Comparison of ENCODE assay signal across 6 cellular contexts in genomic region chr13:48058536-48058935, GRCh38. TPM values are rescaled to one million over a fixed set of nuclear protein-coding genes. Genes with fewer than 3 reads are reported as not detected.
DNase-seq lines count a peak whose midpoint lies in the region; ATAC-seq lines count a peak whose summit lies in the region.
"Not testable (repeated sequence)": the region's sequence is repeated elsewhere in the genome, so short reads cannot be mapped to it uniquely, and the experiment has no call there.

No MANE protein-coding gene starts in this region.

- H3K4me1 Mint-ChIP-seq in T-helper 17 cell = peaks cover 32% of the 10 kb centered on the region
- H3K4me1 Mint-ChIP-seq in activated T-cell treated with anti-CD3 and anti-CD28 coated beads, Interleukin-2, amount 50 U/mL, for 24 hours (ENCODE audit: low read depth); activated naive CD8-positive, alpha-beta T cell (ENCODE audit: low read depth); memory B cell: not testable (repeated sequence)

- not testable (repeated sequence) for H2BK12ac ChIP-seq in trophoblast cell (ENCODE audit: low read length)

- not testable (repeated sequence) for H3K4me3 ChIP-seq in trophoblast cell (ENCODE audit: low read depth, low read length)

- not testable (repeated sequence) for H2AFZ ChIP-seq in trophoblast cell (ENCODE audit: insufficient read depth, low read length, poor library complexity)

- H3K4ac ChIP-seq in trophoblast cell (ENCODE audit: low read depth, low read length) = not testable (repeated sequence)

- H3K36me3 Mint-ChIP-seq in T-helper 17 cell (ENCODE audit: low read depth); activated naive CD8-positive, alpha-beta T cell: not testable (repeated sequence)
- peaks cover 69% of the 10 kb centered on the region for H3K36me3 Mint-ChIP-seq in activated T-cell treated with anti-CD3 and anti-CD28 coated beads, Interleukin-2, amount 50 U/mL, for 24 hours (ENCODE audit: low read depth)
- peaks cover 31% of the 10 kb centered on the region for H3K36me3 Mint-ChIP-seq in memory B cell

- not testable (repeated sequence) for H2AK5ac ChIP-seq in trophoblast cell (ENCODE audit: low read length)

- H4K8ac ChIP-seq in trophoblast cell (ENCODE audit: low read depth, low read length) = not testable (repeated sequence)

- H2BK120ac ChIP-seq in trophoblast cell (ENCODE audit: insufficient read depth, low read length, poor library complexity) = not testable (repeated sequence)

- H4K91ac ChIP-seq in trophoblast cell (ENCODE audit: low read depth, low read length) = not testable (repeated sequence)

- not testable (repeated sequence) for H3K14ac ChIP-seq in trophoblast cell (ENCODE audit: low read length)

- H3K23ac ChIP-seq in trophoblast cell (ENCODE audit: low read length) = not testable (repeated sequence)

- H3K79me1 ChIP-seq in trophoblast cell (ENCODE audit: low read length) = not testable (repeated sequence)

- H4K12ac ChIP-seq in trophoblast cell (ENCODE audit: low read depth, low read length) = not testable (repeated sequence)

- ATAC-seq in T-helper 17 cell; memory B cell (ENCODE audit: low read depth): not testable (repeated sequence)

- DNase-seq in T-helper 17 cell; activated T-cell treated with anti-CD3 and anti-CD28 coated beads, Interleukin-2, amount 50 U/mL, for 24 hours; memory B cell (ENCODE audit: low spot score in 2 of 2): not testable (repeated sequence)
- DNase-seq in astrocyte of the hippocampus (ENCODE audit: low read depth, low spot score) = peak; percentile 75
- DNase-seq in trophoblast cell = peak; percentile 76 to 81

- H2BK5ac ChIP-seq in trophoblast cell (ENCODE audit: low read depth, low read length, poor library complexity) = not testable (repeated sequence)

- H3K18ac ChIP-seq in trophoblast cell (ENCODE audit: low read length) = not testable (repeated sequence)

- not testable (repeated sequence) for H3K79me2 ChIP-seq in trophoblast cell (ENCODE audit: control insufficient read depth, insufficient read depth, low read length, poor library complexity)

- not testable (repeated sequence) for H3K4me2 ChIP-seq in trophoblast cell (ENCODE audit: low read length)

- H3K27me3 Mint-ChIP-seq in T-helper 17 cell; activated T-cell treated with anti-CD3 and anti-CD28 coated beads, Interleukin-2, amount 50 U/mL, for 24 hours; activated naive CD8-positive, alpha-beta T cell; memory B cell: not testable (repeated sequence)

- not testable (repeated sequence) for H3K9me3 ChIP-seq in T-helper 17 cell (ENCODE audit: control insufficient read depth, low read length, poor library complexity, severe bottlenecking); trophoblast cell (ENCODE audit: insufficient read depth, low read depth, low read length)

- H3K27ac Mint-ChIP-seq in T-helper 17 cell (peak overlapping the region; percentile 93), memory B cell (peak overlapping the region; percentile 3)
- peak overlapping the region; percentile 31 for H3K27ac Mint-ChIP-seq in activated T-cell treated with anti-CD3 and anti-CD28 coated beads, Interleukin-2, amount 50 U/mL, for 24 hours
- peak overlapping the region; percentile 34 for H3K27ac Mint-ChIP-seq in activated naive CD8-positive, alpha-beta T cell

- not testable (repeated sequence) for H3K4me3 Mint-ChIP-seq in T-helper 17 cell; activated T-cell treated with anti-CD3 and anti-CD28 coated beads, Interleukin-2, amount 50 U/mL, for 24 hours; activated naive CD8-positive, alpha-beta T cell; memory B cell

- not testable (repeated sequence) for H3K9ac ChIP-seq in trophoblast cell (ENCODE audit: low read length)

- not testable (repeated sequence) for H3K27ac ChIP-seq in trophoblast cell (ENCODE audit: low read depth, low read length)

- not testable (repeated sequence) for H3K36me3 ChIP-seq in trophoblast cell (ENCODE audit: control insufficient read depth in 1 of 2, insufficient read depth in 2 of 2, low read length in 2 of 2)

- H3K9me3 Mint-ChIP-seq in activated T-cell treated with anti-CD3 and anti-CD28 coated beads, Interleukin-2, amount 50 U/mL, for 24 hours; activated naive CD8-positive, alpha-beta T cell (ENCODE audit: low read depth); memory B cell: not testable (repeated sequence)

- no CpG with 5 or more reads among the region's 6 CpGs for WGBS in trophoblast cell (ENCODE audit: extremely low coverage, insufficient coverage, insufficient read length)

- H3K4me1 ChIP-seq in trophoblast cell (ENCODE audit: control insufficient read depth in 1 of 2, insufficient read depth in 2 of 2, low read length in 2 of 2) = not testable (repeated sequence)

- not testable (repeated sequence) for H3K27me3 ChIP-seq in trophoblast cell (ENCODE audit: insufficient read depth, low read length)

RNA-seq across cellular contexts. Expression of gene NUDT15, which starts 21.0 kb away (rescaled TPM):
- 10 to 100 TPM; 10.1 to 10.6 TPM for total RNA-seq in T-helper 17 cell
- 18.9 and 19.4 TPM in 2 replicates for polyA plus RNA-seq in trophoblast cell (2013)

RNA-seq across cellular contexts. Expression of gene MED4, which starts 36.4 kb away (rescaled TPM):
- total RNA-seq in T-helper 17 cell = 10 to 100 TPM; 47.4 to 62.5 TPM
- 35.3 and 35.8 TPM in 2 replicates for polyA plus RNA-seq in trophoblast cell (2013)

RNA-seq across cellular contexts. Expression of gene SUCLA2, which starts 57.5 kb away (rescaled TPM):
- 10 to 100 TPM; 15.6 to 21.3 TPM for total RNA-seq in T-helper 17 cell
- polyA plus RNA-seq in trophoblast cell (2013) = 21.5 and 24.1 TPM in 2 replicates

Comparison
In these comparisons a context has a peak if more than half of its experiments do, and no peak if none do; other contexts are left out.
1. H3K27ac Mint-ChIP-seq: peak in every context shown above with its lines; median percentile 93 in T-helper 17 cell; 34 in activated naive CD8-positive, alpha-beta T cell; 31 in activated T-cell treated with anti-CD3 and anti-CD28 coated beads, Interleukin-2, amount 50 U/mL, for 24 hours; 3 in memory B cell.